27 cellular contexts compared by ENCODE assay signal in the genomic region with DNA sequence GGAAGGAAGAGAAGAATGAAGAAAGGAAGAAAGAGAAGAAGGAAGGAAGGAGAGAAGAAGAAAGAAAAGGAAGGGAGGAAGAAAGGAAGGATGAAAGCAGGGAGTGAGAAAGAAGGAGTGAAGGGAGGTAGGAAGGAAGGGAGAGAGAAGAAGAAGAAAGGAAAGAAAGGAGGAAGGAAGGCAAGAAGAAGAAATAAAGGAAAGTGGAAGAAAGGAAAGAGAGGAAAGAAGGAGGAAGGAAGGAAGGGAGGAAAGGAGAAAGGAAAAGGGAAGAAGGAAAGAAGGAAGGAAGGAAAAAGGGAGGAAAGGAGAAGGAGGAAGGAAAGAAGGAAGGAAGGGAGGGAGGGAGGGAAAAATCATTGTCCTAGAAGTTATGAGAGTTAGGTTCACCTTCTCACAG.
"Had no signal": no experiment of that assay in that cellular context is flagged by ENCODE, and none has a peak within 500 bp of the region (broad histone marks: within the 10 kb centered on the region; RNA-seq: fewer than 3 reads in every experiment).

No MANE protein-coding gene starts in this region.

- H3K9me3 ChIP-seq: body of pancreas had no signal

- H3K27ac ChIP-seq: body of pancreas, esophagus squamous epithelium, VCaP had no signal

- H3K27me3 ChIP-seq: body of pancreas, esophagus squamous epithelium had no signal

- DNase-seq: activated CD4-positive, alpha-beta memory T cell treated with anti-CD3 and anti-CD28 coated beads, Interleukin-2, amount 10 ng/mL, durations not matched to agents 7 days and 5 days; activated CD4-positive, alpha-beta T cell treated with anti-CD3 and anti-CD28 coated beads for 1 hour; activated CD4-positive, alpha-beta T cell treated with anti-CD3 and anti-CD28 coated beads for 4 hours; activated CD4-positive, alpha-beta T cell treated with anti-CD3 and anti-CD28 coated beads, Interleukin-2, amount 10 ng/mL, durations not matched to agents 7 days and 5 days; activated CD4-positive, alpha-beta T cell treated with anti-CD3 and anti-CD28 coated beads, Interleukin-2, amount 50 U/mL, for 4 hours; activated CD8-positive, alpha-beta memory T cell treated with anti-CD3 and anti-CD28 coated beads, Interleukin-2, amount 50 U/mL, for 4 hours; activated effector memory CD4-positive, alpha-beta T cell treated with anti-CD3 and anti-CD28 coated beads, Interleukin-2, amount 50 U/mL, for 16 hours; activated naive CD4-positive, alpha-beta T cell treated with anti-CD3 and anti-CD28 coated beads for 36 hours; activated T-cell treated with anti-CD3 and anti-CD28 coated beads, Interleukin-2, amount 50 U/mL, for 1 hour; activated T-cell treated with anti-CD3 and anti-CD28 coated beads, Interleukin-2, amount 50 U/mL, for 48 hours; amniotic stem cell; anterior cingulate cortex; body of pancreas; caudate nucleus; cortex of kidney; dermis blood vessel endothelial cell; effector CD4-positive, alpha-beta T cell; effector memory CD8-positive, alpha-beta T cell; erythroblast; esophagus squamous epithelium; head of caudate nucleus; T-helper 2 cell had no signal

- H3K36me3 Mint-ChIP-seq: activated naive CD4-positive, alpha-beta T cell treated with anti-CD3 and anti-CD28 coated beads, Interleukin-2, amount 50 U/mL, for 24 hours had no signal

- H3K4me3 ChIP-seq: body of pancreas, esophagus squamous epithelium had no signal

- H3K36me3 ChIP-seq: esophagus squamous epithelium had no signal

- ATAC-seq: body of pancreas; effector memory CD8-positive, alpha-beta T cell; WTC11 had no signal

- H3K27me3 Mint-ChIP-seq: activated naive CD4-positive, alpha-beta T cell treated with anti-CD3 and anti-CD28 coated beads, Interleukin-2, amount 50 U/mL, for 24 hours had no signal

- H3K4me3 Mint-ChIP-seq: activated CD4-positive, alpha-beta memory T cell treated with anti-CD3 and anti-CD28 coated beads, Interleukin-2, amount 10 ng/mL, durations not matched to agents 7 days and 5 days; activated CD4-positive, alpha-beta T cell treated with anti-CD3 and anti-CD28 coated beads, Interleukin-2, amount 10 ng/mL, durations not matched to agents 7 days and 5 days; activated naive CD4-positive, alpha-beta T cell treated with anti-CD3 and anti-CD28 coated beads for 36 hours; activated naive CD4-positive, alpha-beta T cell treated with anti-CD3 and anti-CD28 coated beads, Interleukin-2, amount 50 U/mL, for 24 hours; activated T-helper 1 cell treated with anti-CD3 and anti-CD28 coated beads, Interleukin-12 subunit alpha, Interleukin-12 subunit beta, Interleukin-2, Interleukin-4 antibody, amounts not matched to agents 30 ng/mL and 10 ng/mL and 1 ng/mL, durations not matched to agents 14 hours and 24 hours and 36 hours; effector memory CD8-positive, alpha-beta T cell; WTC11 had no signal

- H3K4me1 ChIP-seq: body of pancreas, esophagus squamous epithelium had no signal

- H3K27ac Mint-ChIP-seq: activated CD4-positive, alpha-beta memory T cell treated with anti-CD3 and anti-CD28 coated beads, Interleukin-2, amount 10 ng/mL, durations not matched to agents 7 days and 5 days; activated CD4-positive, alpha-beta T cell treated with anti-CD3 and anti-CD28 coated beads, Interleukin-2, amount 10 ng/mL, durations not matched to agents 7 days and 5 days; activated naive CD4-positive, alpha-beta T cell treated with anti-CD3 and anti-CD28 coated beads for 36 hours; activated naive CD4-positive, alpha-beta T cell treated with anti-CD3 and anti-CD28 coated beads, Interleukin-2, amount 50 U/mL, for 24 hours; activated T-helper 1 cell treated with anti-CD3 and anti-CD28 coated beads, Interleukin-12 subunit alpha, Interleukin-12 subunit beta, Interleukin-2, Interleukin-4 antibody, amounts not matched to agents 30 ng/mL and 10 ng/mL and 1 ng/mL, durations not matched to agents 14 hours and 24 hours and 36 hours; activated T-helper 2 cell treated with anti-CD3 and anti-CD28 coated beads, Interferon-gamma antibody, Interleukin-2, Interleukin-4, amounts not matched to agents 10 μg/mL and 5 μg/mL and 100 μg/mL, durations not matched to agents 14 hours and 24 hours and 36 hours; effector memory CD8-positive, alpha-beta T cell; WTC11 had no signal

- H3K4me1 Mint-ChIP-seq: activated CD4-positive, alpha-beta memory T cell treated with anti-CD3 and anti-CD28 coated beads, Interleukin-2, amount 10 ng/mL, durations not matched to agents 7 days and 5 days; activated CD4-positive, alpha-beta T cell treated with anti-CD3 and anti-CD28 coated beads, Interleukin-2, amount 10 ng/mL, durations not matched to agents 7 days and 5 days; activated naive CD4-positive, alpha-beta T cell treated with anti-CD3 and anti-CD28 coated beads, Interleukin-2, amount 50 U/mL, for 24 hours had no signal
